Comparison of ENCODE assay signal across 1 cellular context in the genomic region with DNA sequence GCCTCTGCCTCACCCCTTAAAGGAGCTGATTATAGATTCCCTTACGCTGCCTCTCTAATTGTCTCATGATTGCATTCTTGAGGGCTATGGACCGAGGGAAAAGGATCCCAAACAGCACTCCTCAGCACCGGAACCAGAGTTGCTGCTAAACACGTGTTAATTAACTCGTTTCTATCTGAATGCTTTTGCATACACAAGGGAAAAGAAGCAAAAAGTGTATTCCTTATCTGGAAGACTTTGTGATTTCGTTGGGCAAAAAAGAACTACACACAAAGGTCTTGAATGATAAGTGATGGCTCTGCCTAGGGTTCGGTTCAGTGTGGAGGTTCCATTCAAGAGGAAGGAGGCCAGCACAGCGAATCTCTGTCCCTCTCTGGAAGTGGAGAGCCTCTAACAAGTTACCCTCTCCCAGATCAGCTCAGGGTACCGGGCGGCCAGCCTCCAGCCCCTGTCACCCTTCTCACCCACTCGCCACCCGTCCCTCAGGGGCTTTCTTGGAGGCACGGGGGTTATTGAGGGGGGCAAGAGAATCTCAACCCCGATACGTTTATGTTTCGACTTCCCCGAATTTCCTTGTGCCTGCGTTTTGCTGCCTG.
TF ChIP-seq lines count a peak whose summit lies in the region.

No MANE protein-coding gene starts in this region.

TF ChIP-seq in GM23338, 12 proteins besides CTCF, POLR2A, EP300 and RAD21 (continued from another document):
- TF ChIP-seq, protein P1, sequence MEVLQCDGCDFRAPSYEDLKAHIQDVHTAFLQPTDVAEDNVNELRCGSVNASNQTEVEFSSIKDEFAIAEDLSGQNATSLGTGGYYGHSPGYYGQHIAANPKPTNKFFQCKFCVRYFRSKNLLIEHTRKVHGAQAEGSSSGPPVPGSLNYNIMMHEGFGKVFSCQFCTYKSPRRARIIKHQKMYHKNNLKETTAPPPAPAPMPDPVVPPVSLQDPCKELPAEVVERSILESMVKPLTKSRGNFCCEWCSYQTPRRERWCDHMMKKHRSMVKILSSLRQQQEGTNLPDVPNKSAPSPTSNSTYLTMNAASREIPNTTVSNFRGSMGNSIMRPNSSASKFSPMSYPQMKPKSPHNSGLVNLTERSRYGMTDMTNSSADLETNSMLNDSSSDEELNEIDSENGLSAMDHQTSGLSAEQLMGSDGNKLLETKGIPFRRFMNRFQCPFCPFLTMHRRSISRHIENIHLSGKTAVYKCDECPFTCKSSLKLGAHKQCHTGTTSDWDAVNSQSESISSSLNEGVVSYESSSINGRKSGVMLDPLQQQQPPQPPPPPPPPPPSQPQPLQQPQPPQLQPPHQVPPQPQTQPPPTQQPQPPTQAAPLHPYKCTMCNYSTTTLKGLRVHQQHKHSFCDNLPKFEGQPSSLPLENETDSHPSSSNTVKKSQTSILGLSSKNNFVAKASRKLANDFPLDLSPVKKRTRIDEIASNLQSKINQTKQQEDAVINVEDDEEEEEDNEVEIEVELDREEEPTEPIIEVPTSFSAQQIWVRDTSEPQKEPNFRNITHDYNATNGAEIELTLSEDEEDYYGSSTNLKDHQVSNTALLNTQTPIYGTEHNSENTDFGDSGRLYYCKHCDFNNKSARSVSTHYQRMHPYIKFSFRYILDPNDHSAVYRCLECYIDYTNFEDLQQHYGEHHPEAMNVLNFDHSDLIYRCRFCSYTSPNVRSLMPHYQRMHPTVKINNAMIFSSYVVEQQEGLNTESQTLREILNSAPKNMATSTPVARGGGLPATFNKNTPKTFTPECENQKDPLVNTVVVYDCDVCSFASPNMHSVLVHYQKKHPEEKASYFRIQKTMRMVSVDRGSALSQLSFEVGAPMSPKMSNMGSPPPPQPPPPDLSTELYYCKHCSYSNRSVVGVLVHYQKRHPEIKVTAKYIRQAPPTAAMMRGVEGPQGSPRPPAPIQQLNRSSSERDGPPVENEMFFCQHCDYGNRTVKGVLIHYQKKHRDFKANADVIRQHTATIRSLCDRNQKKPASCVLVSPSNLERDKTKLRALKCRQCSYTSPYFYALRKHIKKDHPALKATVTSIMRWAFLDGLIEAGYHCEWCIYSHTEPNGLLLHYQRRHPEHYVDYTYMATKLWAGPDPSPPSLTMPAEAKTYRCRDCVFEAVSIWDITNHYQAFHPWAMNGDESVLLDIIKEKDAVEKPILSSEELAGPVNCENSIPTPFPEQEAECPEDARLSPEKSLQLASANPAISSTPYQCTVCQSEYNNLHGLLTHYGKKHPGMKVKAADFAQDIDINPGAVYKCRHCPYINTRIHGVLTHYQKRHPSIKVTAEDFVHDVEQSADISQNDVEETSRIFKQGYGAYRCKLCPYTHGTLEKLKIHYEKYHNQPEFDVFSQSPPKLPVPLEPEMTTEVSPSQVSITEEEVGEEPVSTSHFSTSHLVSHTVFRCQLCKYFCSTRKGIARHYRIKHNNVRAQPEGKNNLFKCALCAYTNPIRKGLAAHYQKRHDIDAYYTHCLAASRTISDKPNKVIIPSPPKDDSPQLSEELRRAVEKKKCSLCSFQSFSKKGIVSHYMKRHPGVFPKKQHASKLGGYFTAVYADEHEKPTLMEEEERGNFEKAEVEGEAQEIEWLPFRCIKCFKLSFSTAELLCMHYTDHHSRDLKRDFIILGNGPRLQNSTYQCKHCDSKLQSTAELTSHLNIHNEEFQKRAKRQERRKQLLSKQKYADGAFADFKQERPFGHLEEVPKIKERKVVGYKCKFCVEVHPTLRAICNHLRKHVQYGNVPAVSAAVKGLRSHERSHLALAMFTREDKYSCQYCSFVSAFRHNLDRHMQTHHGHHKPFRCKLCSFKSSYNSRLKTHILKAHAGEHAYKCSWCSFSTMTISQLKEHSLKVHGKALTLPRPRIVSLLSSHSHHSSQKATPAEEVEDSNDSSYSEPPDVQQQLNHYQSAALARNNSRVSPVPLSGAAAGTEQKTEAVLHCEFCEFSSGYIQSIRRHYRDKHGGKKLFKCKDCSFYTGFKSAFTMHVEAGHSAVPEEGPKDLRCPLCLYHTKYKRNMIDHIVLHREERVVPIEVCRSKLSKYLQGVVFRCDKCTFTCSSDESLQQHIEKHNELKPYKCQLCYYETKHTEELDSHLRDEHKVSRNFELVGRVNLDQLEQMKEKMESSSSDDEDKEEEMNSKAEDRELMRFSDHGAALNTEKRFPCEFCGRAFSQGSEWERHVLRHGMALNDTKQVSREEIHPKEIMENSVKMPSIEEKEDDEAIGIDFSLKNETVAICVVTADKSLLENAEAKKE (CRISPR knock-in tag; IDR thresholded peaks at IDR 0.05), result no peak
- no peak for TF ChIP-seq EZH2 (IDR thresholded peaks at IDR 0.05; ENCODE audit: low read depth, unreplicated experiment)
- no peak for TF ChIP-seq ZNF114 (CRISPR knock-in tag; IDR thresholded peaks at IDR 0.05)
